Comparison of ENCODE assay signal across 10 cellular contexts in the genomic region with DNA sequence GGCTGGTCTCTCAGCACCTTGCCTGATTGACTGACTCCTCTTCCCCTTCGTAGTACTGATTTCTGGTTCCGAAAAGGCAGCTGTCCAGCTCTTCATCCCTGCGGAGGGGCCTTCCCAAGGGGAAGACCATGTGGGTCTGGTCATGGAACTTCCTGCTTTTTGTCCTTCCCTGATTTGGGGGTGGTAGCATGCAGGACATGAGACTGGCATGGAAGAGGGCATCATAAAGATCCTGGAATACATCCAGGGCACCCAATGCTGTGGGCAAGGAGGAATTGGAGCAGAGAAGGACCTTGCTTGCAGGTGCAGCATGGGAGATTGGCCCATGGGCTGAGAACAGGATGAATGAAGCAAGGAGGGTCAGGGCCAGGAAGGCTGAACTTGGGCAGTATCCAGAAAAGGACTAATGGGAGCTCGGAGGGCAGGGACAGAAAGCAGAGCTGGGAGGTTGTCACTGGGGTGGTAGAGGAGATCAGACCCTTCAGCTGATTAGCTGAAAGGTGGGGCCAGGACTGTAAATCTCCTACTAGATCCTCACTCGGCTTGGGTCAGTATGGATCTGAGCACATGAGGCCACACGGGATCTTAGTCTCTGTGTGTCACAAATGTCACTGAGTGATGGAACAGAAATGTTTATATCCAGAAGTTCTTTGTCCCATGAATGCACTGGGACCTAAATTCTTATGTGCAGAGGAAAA. TPM values are rescaled to one million over a fixed set of nuclear protein-coding genes. Genes with fewer than 3 reads are reported as not detected.
DNase-seq lines count a peak whose midpoint lies in the region; ATAC-seq and TF ChIP-seq lines count a peak whose summit lies in the region.
"Had no signal": no experiment of that assay in that cellular context is flagged by ENCODE, and none has a peak within 500 bp of the region (broad histone marks: within the 10 kb centered on the region; RNA-seq: fewer than 3 reads in every experiment).

No MANE protein-coding gene starts in this region.

- H3K4me1 Mint-ChIP-seq in immature natural killer cell: no peaks in the 10 kb centered on the region

- H3K4me1 ChIP-seq in left ventricle myocardium inferior (peaks cover 59% of the 10 kb centered on the region), rectal smooth muscle tissue (ENCODE audit: control insufficient read depth, insufficient read depth, low read length) (peaks cover 17% of the 10 kb centered on the region)

- DNase-seq in EL: peak; percentile 48
- DNase-seq in activated CD8-positive, alpha-beta memory T cell treated with anti-CD3 and anti-CD28 coated beads, Interleukin-2, amount 50 U/mL, for 48 hours: peak; percentile 34
- DNase-seq in left ventricle myocardium inferior: no peak
- DNase-seq in cortex of kidney (lab: John Stamatoyannopoulos, UW): no peak
- no peak for DNase-seq in NCI-H524 (lab: John Stamatoyannopoulos, UW)
- DNase-seq in immature natural killer cell: no peak
- DNase-seq: activated CD4-positive, alpha-beta T cell treated with anti-CD3 and anti-CD28 coated beads, Interleukin-2, amount 50 U/mL, for 1 hour had no signal

- TF ChIP-seq CTCF in left ventricle myocardium inferior (IDR thresholded peaks at IDR 0.05; ENCODE audit: borderline replicate concordance): no peak

- H3K27me3 ChIP-seq in left ventricle myocardium inferior (ENCODE audit: low read depth) (no peaks in the 10 kb centered on the region), rectal smooth muscle tissue (ENCODE audit: control insufficient read depth, insufficient read depth, low read length) (no peaks in the 10 kb centered on the region)

- ATAC-seq in GM18909 (IDR thresholded peaks at IDR 0.05; ENCODE audit: poor library complexity, unreplicated experiment): no peak

- H3K9ac ChIP-seq in rectal smooth muscle tissue (ENCODE audit: low read length): no peak overlapping the region
- H3K9ac ChIP-seq: BLaER1 treated with 17β-estradiol and CSF1 and Interleukin-3, amounts not matched to agents 10 nM and 100 nM had no signal

- H3K36me3 ChIP-seq in left ventricle myocardium inferior: no peaks in the 10 kb centered on the region
- H3K36me3 ChIP-seq in rectal smooth muscle tissue (ENCODE audit: control insufficient read depth, insufficient read depth, low read length): no peaks in the 10 kb centered on the region
- H3K36me3 ChIP-seq: BLaER1 treated with 17β-estradiol and CSF1 and Interleukin-3, amounts not matched to agents 10 nM and 100 nM had no signal

- peaks cover 5 to 12% (median 9%) of the 10 kb centered on the region in 3 donors for H3K27me3 Mint-ChIP-seq in immature natural killer cell (ENCODE audit: low read depth in 3 of 3)

- H3K27ac ChIP-seq in left ventricle myocardium inferior (replicated peaks) (peak overlapping the region; percentile 97), rectal smooth muscle tissue (ENCODE audit: low read depth, low read length) (peak overlapping the region; percentile 30)
- H3K27ac ChIP-seq: BLaER1 treated with 17β-estradiol and CSF1 and Interleukin-3, amounts not matched to agents 10 nM and 100 nM had no signal

- no peak overlapping the region for H3K27ac Mint-ChIP-seq in immature natural killer cell

- H3K9me3 ChIP-seq in left ventricle myocardium inferior (replicated peaks): no peaks in the 10 kb centered on the region
- H3K9me3 ChIP-seq: BLaER1 treated with 17β-estradiol and CSF1 and Interleukin-3, amounts not matched to agents 10 nM and 100 nM had no signal

- intact Hi-C loops in left ventricle myocardium inferior (cut with micrococcal nuclease): no loop called here

- H3K36me3 Mint-ChIP-seq in immature natural killer cell: no peaks in the 10 kb centered on the region

- H3K9me3 Mint-ChIP-seq in immature natural killer cell: peaks cover 0 to 2% (median 0%) of the 10 kb centered on the region in 6 donors

- H3K4me3 Mint-ChIP-seq in immature natural killer cell: no peak overlapping the region

- H3K4me3 ChIP-seq in left ventricle myocardium inferior: peak overlapping the region; percentile 73
- H3K4me3 ChIP-seq in rectal smooth muscle tissue (ENCODE audit: low read length): no peak overlapping the region
- H3K4me3 ChIP-seq: BLaER1 treated with 17β-estradiol and CSF1 and Interleukin-3, amounts not matched to agents 10 nM and 100 nM had no signal

RNA-seq across cellular contexts. Expression of gene AMOTL2, which starts 59.5 kb away (rescaled TPM):
- total RNA-seq in left ventricle myocardium inferior: 44.4 TPM
- polyA plus RNA-seq in immature natural killer cell: not detected

Comparison
In these comparisons a context has a peak if more than half of its experiments do, and no peak if none do; other contexts are left out.
1. DNase-seq: peak in EL (single experiment) and activated CD8-positive, alpha-beta memory T cell treated with anti-CD3 and anti-CD28 coated beads, Interleukin-2, amount 50 U/mL, for 48 hours (single experiment); none in left ventricle myocardium inferior (single experiment), cortex of kidney (single experiment), NCI-H524 (0 of 2) and immature natural killer cell (0 of 3).